ENCODE assay signal across 9 cellular contexts in the genomic region with DNA sequence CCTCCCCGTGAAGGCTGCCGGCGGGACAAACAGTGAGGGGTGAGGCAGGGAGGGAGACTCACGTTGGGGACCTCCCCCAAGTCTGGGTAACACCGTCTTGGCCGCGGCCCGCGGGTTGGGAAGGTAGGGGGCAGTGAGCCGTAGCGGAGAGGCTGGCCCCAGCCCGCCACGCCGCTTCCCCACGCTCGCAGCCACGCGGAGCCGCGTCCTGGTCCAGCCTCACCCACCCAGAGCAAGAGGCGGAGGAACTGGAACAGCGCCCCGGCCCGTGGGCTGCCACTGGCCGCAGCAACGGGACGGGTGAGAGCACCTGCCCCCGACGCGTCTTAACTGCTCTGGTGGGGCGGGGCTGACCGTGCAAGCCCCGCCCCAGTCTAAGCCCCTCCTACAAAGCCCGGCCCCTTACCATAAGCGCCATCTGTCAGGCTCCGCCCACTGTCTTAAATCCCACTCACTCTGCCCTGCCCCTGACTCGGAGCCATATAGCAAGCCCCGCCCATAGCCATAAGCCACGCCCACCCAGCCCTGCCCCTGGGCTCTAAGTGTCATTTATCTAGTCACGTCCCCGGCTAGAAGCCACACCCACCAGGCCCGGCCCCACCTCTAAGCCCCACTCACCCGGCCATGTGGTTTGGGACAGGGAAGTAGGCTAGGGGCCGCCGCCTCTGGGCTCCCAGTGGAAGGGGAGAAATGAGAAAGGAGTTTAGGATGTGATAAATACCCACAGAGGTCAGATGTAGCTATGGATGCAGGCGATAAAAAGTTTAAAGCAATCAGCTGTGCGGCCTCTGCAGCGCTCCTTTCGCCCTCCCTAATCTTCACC. TPM values are rescaled to one million over a fixed set of nuclear protein-coding genes. Genes with fewer than 3 reads are reported as not detected.
DNase-seq lines count a peak whose midpoint lies in the region; ATAC-seq and TF ChIP-seq lines count a peak whose summit lies in the region.
"Had no signal": no experiment of that assay in that cellular context is flagged by ENCODE, and none has a peak within 500 bp of the region (broad histone marks: within the 10 kb centered on the region; RNA-seq: fewer than 3 reads in every experiment).

No MANE protein-coding gene starts in this region.

- H3K4me2 ChIP-seq in OCI-LY1 (ENCODE audit: low read length) (peak overlapping the region; percentile 64), fibroblast of lung (ENCODE audit: extremely low read depth, insufficient read depth, low read length) (no peak overlapping the region)
- H3K4me2 ChIP-seq: KMS-11 had no signal

- H3K4me1 Mint-ChIP-seq in CD14-positive monocyte: peaks cover 21% of the 10 kb centered on the region
- peaks cover 15% of the 10 kb centered on the region for H3K4me1 Mint-ChIP-seq in activated T-cell treated with anti-CD3 and anti-CD28 coated beads, Interleukin-2, amount 50 U/mL, for 24 hours (ENCODE audit: low read depth)
- peaks cover 11 to 21% (median 19%) of the 10 kb centered on the region in 3 donors for H3K4me1 Mint-ChIP-seq in naive B cell
- H3K4me1 Mint-ChIP-seq in stimulated activated effector memory CD8-positive, alpha-beta T cell treated with anti-CD3 and anti-CD28 coated beads, Interleukin-12 subunit alpha, Interleukin-12 subunit beta, amount 100 ng/mL, for 72 hours: peaks cover 16% of the 10 kb centered on the region

- H3K9me3 Mint-ChIP-seq in CD14-positive monocyte (peaks cover 0 to 5% (median 0%) of the 10 kb centered on the region in 7 donors), naive B cell (no peaks in the 10 kb centered on the region)
- H3K9me3 Mint-ChIP-seq in activated T-cell treated with anti-CD3 and anti-CD28 coated beads, Interleukin-2, amount 50 U/mL, for 24 hours: no peaks in the 10 kb centered on the region
- H3K9me3 Mint-ChIP-seq in stimulated activated effector memory CD8-positive, alpha-beta T cell treated with anti-CD3 and anti-CD28 coated beads, Interleukin-12 subunit alpha, Interleukin-12 subunit beta, amount 100 ng/mL, for 72 hours: no peaks in the 10 kb centered on the region

- H3K27ac Mint-ChIP-seq in CD14-positive monocyte: peak overlapping the region in 5 of 7 donors; percentile 32 to 77 (median 43)
- no peak overlapping the region for H3K27ac Mint-ChIP-seq in activated T-cell treated with anti-CD3 and anti-CD28 coated beads, Interleukin-2, amount 50 U/mL, for 24 hours
- H3K27ac Mint-ChIP-seq in naive B cell: peak overlapping the region in 4 of 6 donors; percentile 53 to 73 (median 65)
- H3K27ac Mint-ChIP-seq in stimulated activated effector memory CD8-positive, alpha-beta T cell treated with anti-CD3 and anti-CD28 coated beads, Interleukin-12 subunit alpha, Interleukin-12 subunit beta, amount 100 ng/mL, for 72 hours: peak overlapping the region; percentile 63

- H2AFZ ChIP-seq in OCI-LY1 (ENCODE audit: low read length) (no peak overlapping the region), fibroblast of lung (ENCODE audit: low read length) (no peak overlapping the region)

- intact Hi-C loops in CD14-positive monocyte (cut with micrococcal nuclease): loop anchor here in 1 of 2 donors (5.0 kb wide), 1 partner anchor 48 kb away; no protein-coding TSS in a partner anchor

- peaks cover 15 to 28% (median 19%) of the 10 kb centered on the region in 3 donors for H3K27me3 Mint-ChIP-seq in CD14-positive monocyte (ENCODE audit: low read depth in 3 of 3)
- peaks cover 7% of the 10 kb centered on the region for H3K27me3 Mint-ChIP-seq in activated T-cell treated with anti-CD3 and anti-CD28 coated beads, Interleukin-2, amount 50 U/mL, for 24 hours
- H3K27me3 Mint-ChIP-seq in naive B cell: no peaks in the 10 kb centered on the region

- H3K9me3 ChIP-seq in OCI-LY1 (ENCODE audit: low read length): no peaks in the 10 kb centered on the region
- no peaks in the 10 kb centered on the region for H3K9me3 ChIP-seq in fibroblast of lung (ENCODE audit: control insufficient read depth, insufficient read depth, low read depth, low read length)

- H3K27ac ChIP-seq in HL-60 (replicated peaks) (peak overlapping the region; percentile 45), OCI-LY1 (ENCODE audit: low read depth, low read length, poor library complexity, severe bottlenecking) (no peak overlapping the region), fibroblast of lung (ENCODE audit: insufficient read depth, low read length) (no peak overlapping the region)
- H3K27ac ChIP-seq: KMS-11 had no signal

- H3K36me3 ChIP-seq in OCI-LY1 (ENCODE audit: insufficient read depth, low read length): no peaks in the 10 kb centered on the region
- H3K36me3 ChIP-seq in fibroblast of lung (ENCODE audit: control insufficient read depth, insufficient read depth, low read length): no peaks in the 10 kb centered on the region

- no peaks in the 10 kb centered on the region for H3K79me2 ChIP-seq in OCI-LY1 (ENCODE audit: insufficient read depth, low read length)
- H3K79me2 ChIP-seq in fibroblast of lung (ENCODE audit: control insufficient read depth, insufficient read depth, low read length): no peaks in the 10 kb centered on the region

- H3K36me3 Mint-ChIP-seq in CD14-positive monocyte: no peaks in the 10 kb centered on the region
- no peaks in the 10 kb centered on the region for H3K36me3 Mint-ChIP-seq in activated T-cell treated with anti-CD3 and anti-CD28 coated beads, Interleukin-2, amount 50 U/mL, for 24 hours (ENCODE audit: low read depth)
- H3K36me3 Mint-ChIP-seq in naive B cell: no peaks in the 10 kb centered on the region
- no peaks in the 10 kb centered on the region for H3K36me3 Mint-ChIP-seq in stimulated activated effector memory CD8-positive, alpha-beta T cell treated with anti-CD3 and anti-CD28 coated beads, Interleukin-12 subunit alpha, Interleukin-12 subunit beta, amount 100 ng/mL, for 72 hours

- ATAC-seq in GM19455 (IDR thresholded peaks at IDR 0.05; ENCODE audit: unreplicated experiment): peak; percentile 76
- peak; percentile 87 to 92 for ATAC-seq in naive B cell (ENCODE audit: low read depth in 2 of 2)
- peak; percentile 93 for ATAC-seq in stimulated activated effector memory CD8-positive, alpha-beta T cell treated with anti-CD3 and anti-CD28 coated beads, Interleukin-12 subunit alpha, Interleukin-12 subunit beta, amount 100 ng/mL, for 72 hours

- no peaks in the 10 kb centered on the region for H3K27me3 ChIP-seq in HL-60 (ENCODE audit: insufficient read depth, poor library complexity, severe bottlenecking)
- no peaks in the 10 kb centered on the region for H3K27me3 ChIP-seq in OCI-LY1 (ENCODE audit: insufficient read depth, low read length)
- no peaks in the 10 kb centered on the region for H3K27me3 ChIP-seq in fibroblast of lung (ENCODE audit: control insufficient read depth, insufficient read depth, low read length)

- no peaks in the 10 kb centered on the region for H3K9me2 ChIP-seq in OCI-LY1 (ENCODE audit: low read depth, low read length)

- H3K4me3 Mint-ChIP-seq in CD14-positive monocyte (peak overlapping the region; percentile 63 to 82), naive B cell (peak overlapping the region; percentile 69 to 92 (median 82))
- H3K4me3 Mint-ChIP-seq in activated T-cell treated with anti-CD3 and anti-CD28 coated beads, Interleukin-2, amount 50 U/mL, for 24 hours: peak overlapping the region; percentile 48
- peak overlapping the region; percentile 66 for H3K4me3 Mint-ChIP-seq in stimulated activated effector memory CD8-positive, alpha-beta T cell treated with anti-CD3 and anti-CD28 coated beads, Interleukin-12 subunit alpha, Interleukin-12 subunit beta, amount 100 ng/mL, for 72 hours

- H3K4me1 ChIP-seq in OCI-LY1 (ENCODE audit: insufficient read depth, low read length, severe bottlenecking) (no peaks in the 10 kb centered on the region), fibroblast of lung (ENCODE audit: control insufficient read depth, extremely low read depth, insufficient read depth, low read length) (no peaks in the 10 kb centered on the region)

- TF ChIP-seq CTCF in CD14-positive monocyte (IDR thresholded peaks at IDR 0.05): no peak
- TF ChIP-seq CTCF in HL-60 (IDR thresholded peaks at IDR 0.05; ENCODE audit: insufficient read depth, low read length): no peak
- no peak for TF ChIP-seq CTCF in OCI-LY1 (IDR thresholded peaks at IDR 0.05; ENCODE audit: low read length)
- no peak for TF ChIP-seq CTCF in fibroblast of lung (conservative IDR thresholded peaks at IDR 0.05 in 1 of 2, IDR thresholded peaks at IDR 0.05 in 1 of 2; ENCODE audit: low read depth in 1 of 2, low read length in 2 of 2)

- peak; percentile 99 for DNase-seq in CD14-positive monocyte (ENCODE audit: low spot score)
- peak; percentile 95 to 99 for DNase-seq in HL-60 (ENCODE audit: low read depth in 1 of 2, low spot score in 1 of 2)
- peak; percentile 94 for DNase-seq in activated T-cell treated with anti-CD3 and anti-CD28 coated beads, Interleukin-2, amount 50 U/mL, for 24 hours
- peak; percentile 47 to 73 for DNase-seq in fibroblast of lung (ENCODE audit: low read depth in 2 of 2)
- peak; percentile 84 for DNase-seq in naive B cell
- peak; percentile 72 to 90 for DNase-seq in stimulated activated effector memory CD8-positive, alpha-beta T cell treated with anti-CD3 and anti-CD28 coated beads, Interleukin-12 subunit alpha, Interleukin-12 subunit beta, amount 100 ng/mL, for 72 hours (ENCODE audit: low spot score in 2 of 2)

- no peaks in the 10 kb centered on the region for H3F3A ChIP-seq in OCI-LY1 (ENCODE audit: insufficient read depth, low read length)

- H3K9ac ChIP-seq in OCI-LY1 (ENCODE audit: low read length) (no peak overlapping the region; the same call in 1 of the 2 replicates), fibroblast of lung (ENCODE audit: insufficient read depth, low read length) (no peak overlapping the region)
- H3K9ac ChIP-seq: KMS-11 had no signal

- H4K20me1 ChIP-seq in OCI-LY1 (ENCODE audit: insufficient read depth, low read length) (no peaks in the 10 kb centered on the region), fibroblast of lung (ENCODE audit: control insufficient read depth, extremely low read depth, insufficient read depth, low read length) (no peaks in the 10 kb centered on the region)

- H3K4me3 ChIP-seq in HL-60 (replicated peaks; ENCODE audit: insufficient read depth, low read length) (peak overlapping the region; percentile 39), OCI-LY1 (ENCODE audit: low read depth, low read length, poor library complexity, severe bottlenecking) (peak overlapping the region; percentile 51), fibroblast of lung (replicated peaks in 1 of 4; ENCODE audit: control extremely low read depth in 1 of 4, insufficient read depth in 1 of 4, low read depth in 3 of 4, low read length in 4 of 4) (no peak overlapping the region)

RNA-seq across cellular contexts. Expression of a gene that starts 2.1 kb away (rescaled TPM):
- polyA plus RNA-seq in CD14-positive monocyte (not detected), fibroblast of lung (not detected in 2 replicates), naive B cell (ENCODE audit: low read depth in 6 of 6) (under 1 TPM in 1 of 6 donors, not detected in 5; 0.71 TPM)
- not detected in 2 replicates for total RNA-seq in fibroblast of lung
- polyA plus RNA-seq in fibroblast of lung (2012): not detected in 2 replicates
- not detected in 2 replicates for polyA minus RNA-seq in fibroblast of lung (ENCODE audit: low replicate concordance)

RNA-seq across cellular contexts. Expression of a gene that starts 45.0 kb away (rescaled TPM):
- polyA plus RNA-seq in CD14-positive monocyte (10 to 100 TPM; 30.7 to 31.1 TPM), fibroblast of lung (61.6 and 87.7 TPM in 2 replicates), naive B cell (ENCODE audit: low read depth in 6 of 6) (10 to 100 TPM; 49.9 to 74.3 (median 59.4) TPM)
- 12.6 and 15.2 TPM in 2 replicates for total RNA-seq in fibroblast of lung
- polyA plus RNA-seq in fibroblast of lung (2012): 55.8 and 71.0 TPM in 2 replicates
- polyA minus RNA-seq in fibroblast of lung (ENCODE audit: low replicate concordance): 72.7 and 75.5 TPM in 2 replicates

Comparison
In these comparisons a context has a peak if more than half of its experiments do, and no peak if none do; other contexts are left out.
1. H3K4me3 ChIP-seq: peak in HL-60 (single experiment) and OCI-LY1 (single experiment); none in fibroblast of lung (0 of 4).
2. Peak in every context shown above with its lines, with median percentiles within 50 percentile points of each other: DNase-seq, H3K4me3 Mint-ChIP-seq and ATAC-seq.